Comparison of ENCODE assay signal across 8 cellular contexts in the genomic region with DNA sequence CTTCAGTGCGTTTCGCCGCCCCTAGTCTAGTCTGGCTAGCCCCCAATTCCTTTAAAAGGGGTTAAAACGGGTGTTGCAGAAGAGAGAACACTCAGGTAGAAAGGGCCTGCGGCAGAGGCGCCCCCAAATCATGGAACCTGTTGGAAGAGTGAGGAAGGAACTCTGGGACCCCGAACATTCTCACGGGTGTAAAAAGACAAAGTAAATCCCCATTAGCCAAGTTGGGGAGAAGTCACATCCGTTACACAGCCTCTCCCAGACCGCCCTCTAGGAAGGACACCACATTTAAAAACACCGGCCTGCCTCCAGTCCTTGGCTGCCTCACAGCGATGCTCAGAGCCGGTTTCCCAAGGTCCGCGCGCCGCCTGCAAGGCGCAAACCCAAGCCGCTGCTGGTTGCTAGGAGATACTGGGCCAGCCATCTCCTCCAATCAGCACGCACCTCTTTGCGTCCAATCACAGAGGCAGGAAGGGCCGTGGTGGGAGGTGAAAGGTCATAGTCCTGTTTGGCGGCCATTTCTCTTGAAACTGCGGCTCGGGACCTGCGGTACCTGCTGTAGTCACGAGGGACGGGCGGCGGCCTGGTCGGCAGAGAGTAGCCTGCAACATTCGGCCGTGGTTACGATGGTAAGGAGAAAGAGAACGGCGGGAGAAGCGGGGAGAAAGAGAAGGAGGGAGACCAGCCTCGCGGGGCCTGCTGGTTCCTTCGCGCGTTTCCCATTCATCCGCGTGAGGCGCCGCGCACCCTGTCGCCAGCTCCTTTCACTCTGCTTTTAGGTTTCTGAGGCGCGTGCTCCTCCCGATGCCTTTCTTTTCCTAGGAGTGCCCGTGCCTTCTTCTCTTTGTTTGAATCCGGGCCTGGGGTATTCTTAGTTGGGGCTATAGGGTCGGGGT. TPM values are rescaled to one million over a fixed set of nuclear protein-coding genes. Genes with fewer than 3 reads are reported as not detected.
DNase-seq lines count a peak whose midpoint lies in the region; ATAC-seq and TF ChIP-seq lines count a peak whose summit lies in the region.

A gene (plus strand): TSS at position 502 of the 893 bp plus-strand sequence. CDS start 122 bp downstream, at position 624.

- peak within 1 kb of the TSS in 2 of 3 donors; percentile 68 to 76 for H3K27ac ChIP-seq in thyroid gland

- 1% methylated on average over 47 to 49 of the region's 54 CpGs for WGBS in thyroid gland, 2 donors

- peak in 1 of 2 donors; percentile 56 for TF ChIP-seq POLR2A in thyroid gland (IDR thresholded peaks at IDR 0.05)

- peaks cover 1% of the 10 kb centered on the region for H3K9me3 Mint-ChIP-seq in activated naive CD8-positive, alpha-beta T cell treated with anti-CD3 and anti-CD28 coated beads, Interleukin-2, amount 10 ng/mL, durations not matched to agents 7 days and 5 days
- peaks cover 3% of the 10 kb centered on the region for H3K9me3 Mint-ChIP-seq in osteocyte (ENCODE audit: unreplicated experiment)

- peak; percentile 100 for ATAC-seq in HG02678 (IDR thresholded peaks at IDR 0.05; ENCODE audit: unreplicated experiment)
- ATAC-seq in activated naive CD8-positive, alpha-beta T cell treated with anti-CD3 and anti-CD28 coated beads, Interleukin-2, amount 10 ng/mL, durations not matched to agents 7 days and 5 days (ENCODE audit: low read depth): peak; percentile 93

- no peak within 1 kb of the TSS for H3K4me3 Mint-ChIP-seq in activated naive CD8-positive, alpha-beta T cell treated with anti-CD3 and anti-CD28 coated beads, Interleukin-2, amount 10 ng/mL, durations not matched to agents 7 days and 5 days
- H3K4me3 Mint-ChIP-seq in osteocyte (ENCODE audit: unreplicated experiment): peak within 1 kb of the TSS; percentile 38

- no peaks in the 10 kb centered on the region for H3K9me3 ChIP-seq in thyroid gland

- peaks cover 0 to 12% of the 10 kb centered on the region in 2 donors for H3K36me3 ChIP-seq in thyroid gland

- peaks cover 24% of the 10 kb centered on the region for H3K36me3 Mint-ChIP-seq in activated naive CD8-positive, alpha-beta T cell treated with anti-CD3 and anti-CD28 coated beads, Interleukin-2, amount 10 ng/mL, durations not matched to agents 7 days and 5 days
- H3K36me3 Mint-ChIP-seq in osteocyte (ENCODE audit: unreplicated experiment): peaks cover 17% of the 10 kb centered on the region

- peak within 1 kb of the TSS; percentile 33 to 80 (median 37) for H3K4me3 ChIP-seq in thyroid gland (replicated peaks in 1 of 3)

- POLR2A ChIA-PET in activated naive CD8-positive, alpha-beta T cell treated with anti-CD3 and anti-CD28 coated beads, Interleukin-2, amount 10 ng/mL, durations not matched to agents 7 days and 5 days (lab: Charles Lee): interaction anchor here (0.6 kb wide), 1 partner anchor 324 kb away, joined by 3 read pairs; no protein-coding TSS in a partner anchor

- DNase-seq in NCI-H1105 treated with DMSO at 0.1 percent for 48 hours (lab: John Stamatoyannopoulos, UW) (peak; percentile 98), SKM-1 treated with dmso at 0.1 percent for 144 hours (lab: John Stamatoyannopoulos, UW; ENCODE audit: unreplicated experiment) (peak; percentile 81), head of caudate nucleus (peak; percentile 91 to 98 (median 95)), osteocyte (ENCODE audit: extremely low spot score, unreplicated experiment) (peak; percentile 97), thyroid gland (peak; percentile 94 to 96)
- DNase-seq in activated naive CD8-positive, alpha-beta T cell treated with anti-CD3 and anti-CD28 coated beads, Interleukin-2, amount 10 ng/mL, durations not matched to agents 7 days and 5 days: peak; percentile 90

- no peaks in the 10 kb centered on the region for H3K27me3 Mint-ChIP-seq in activated naive CD8-positive, alpha-beta T cell treated with anti-CD3 and anti-CD28 coated beads, Interleukin-2, amount 10 ng/mL, durations not matched to agents 7 days and 5 days
- H3K27me3 Mint-ChIP-seq in osteocyte (ENCODE audit: unreplicated experiment): peaks cover 15% of the 10 kb centered on the region

- peak; percentile 34; the same call in 1 of the 3 replicates for TF ChIP-seq CTCF in GM12872 (IDR thresholded peaks at IDR 0.05; ENCODE audit: insufficient read depth, low read depth, low read length)
- TF ChIP-seq CTCF in osteocyte (IDR thresholded peaks at IDR 0.05): peak; percentile 29
- peak in 4 of 6 experiments; percentile 17 to 30 (median 24) for TF ChIP-seq CTCF in thyroid gland (IDR thresholded peaks at IDR 0.05)

- intact Hi-C loops in head of caudate nucleus (cut with DNase I) (no loop called here), thyroid gland (cut with DNase I) (no loop called here)

- H3K4me1 ChIP-seq in thyroid gland: peaks cover 14 to 17% of the 10 kb centered on the region in 2 donors

- H3K4me1 Mint-ChIP-seq in activated naive CD8-positive, alpha-beta T cell treated with anti-CD3 and anti-CD28 coated beads, Interleukin-2, amount 10 ng/mL, durations not matched to agents 7 days and 5 days: peaks cover 32% of the 10 kb centered on the region
- peaks cover 9% of the 10 kb centered on the region for H3K4me1 Mint-ChIP-seq in osteocyte (ENCODE audit: unreplicated experiment)

- H3K27me3 ChIP-seq in thyroid gland: no peaks in the 10 kb centered on the region

- peak within 1 kb of the TSS; percentile 66 for H3K27ac Mint-ChIP-seq in activated naive CD8-positive, alpha-beta T cell treated with anti-CD3 and anti-CD28 coated beads, Interleukin-2, amount 10 ng/mL, durations not matched to agents 7 days and 5 days
- H3K27ac Mint-ChIP-seq in osteocyte (ENCODE audit: unreplicated experiment): no peak within 1 kb of the TSS

RNA-seq across cellular contexts. Expression of the gene that starts here (rescaled TPM):
- 10 to 100 TPM; 30.7 to 34.1 TPM for total RNA-seq in activated naive CD8-positive, alpha-beta T cell treated with anti-CD3 and anti-CD28 coated beads, Interleukin-2, amount 10 ng/mL, durations not matched to agents 7 days and 5 days
- 15.7 and 18.1 TPM in 2 replicates for total RNA-seq in osteocyte
- total RNA-seq in thyroid gland: 10 to 100 TPM in 1 of 4 donors, 1 to 10 TPM in 3; 6.1 to 11.8 (median 8.3) TPM

Comparison
In these comparisons a context has a peak if more than half of its experiments do, and no peak if none do; other contexts are left out.
1. Peak in every context shown above with its lines: DNase-seq, ATAC-seq, H3K4me3 ChIP-seq and H3K27ac ChIP-seq.